9 cellular contexts compared by ENCODE assay signal in the genomic region with DNA sequence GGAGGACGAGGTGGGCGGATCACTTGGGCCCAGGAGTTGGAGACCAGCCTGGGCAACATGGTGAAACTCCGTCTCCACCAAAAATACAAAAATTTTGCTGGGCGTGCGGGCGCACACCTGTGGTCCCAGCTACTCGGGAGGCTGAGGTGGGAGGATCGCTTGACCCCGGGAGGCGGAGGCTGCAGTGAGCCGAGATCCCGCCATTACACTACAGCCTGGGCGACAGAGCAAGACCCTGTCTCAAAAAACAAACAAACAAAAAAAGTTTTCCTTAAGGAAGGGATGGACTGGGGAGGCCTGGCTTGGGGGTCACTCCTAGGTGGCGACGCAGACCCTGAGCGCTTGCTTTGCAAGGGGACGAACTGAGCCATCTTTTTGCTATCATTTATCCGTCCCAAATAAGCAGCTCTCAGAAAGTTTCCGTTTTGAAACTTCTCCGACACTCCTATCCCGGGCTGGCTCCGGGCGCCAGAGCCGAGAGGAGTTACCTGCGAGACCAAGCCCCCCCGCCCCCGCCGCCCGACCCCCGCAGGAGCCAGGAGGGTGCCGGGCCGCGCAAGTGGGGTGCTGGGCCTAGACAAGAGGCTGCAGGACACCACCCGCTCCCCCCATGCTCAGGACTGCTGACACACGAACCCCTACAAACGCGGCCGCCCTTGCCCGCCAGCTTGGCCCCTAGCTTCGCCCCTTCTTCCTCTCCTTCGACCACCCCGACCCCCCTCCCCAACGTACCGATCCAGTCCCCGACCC. TPM values are rescaled to one million over a fixed set of nuclear protein-coding genes. Genes with fewer than 3 reads are reported as not detected.
DNase-seq lines count a peak whose midpoint lies in the region; ATAC-seq, FAIRE-seq and TF ChIP-seq lines count a peak whose summit lies in the region.
"Had no signal": no experiment of that assay in that cellular context is flagged by ENCODE, and none has a peak within 500 bp of the region (broad histone marks: within the 10 kb centered on the region; RNA-seq: fewer than 3 reads in every experiment).

No MANE protein-coding gene starts in this region.

- H3K27ac ChIP-seq in H1 (ENCODE audit: low read depth, low read length) (no peak overlapping the region), mucosa of rectum (ENCODE audit: low read depth in 2 of 2, low read length in 2 of 2) (peak overlapping the region in 1 of 2 donors; percentile 52), transverse colon (peak overlapping the region; percentile 57 to 85 (median 76))

- no peak overlapping the region for H2BK5ac ChIP-seq in H1 (ENCODE audit: low read depth, low read length)

- H2BK15ac ChIP-seq in H1 (ENCODE audit: low read length): no peak overlapping the region

- H4K5ac ChIP-seq in H1 (ENCODE audit: insufficient read length, low read depth, low read length): no peak overlapping the region

- in situ Hi-C loops in transverse colon (cut with MboI; ENCODE audit: low pct_ligation_motif_present in 1 of 4, low pct_unique_long_range_greater_than_20kb in 1 of 4, low sequenced_read_pairs in 3 of 4): no loop called here

- H3K23ac ChIP-seq in H1 (ENCODE audit: insufficient read length): no peak overlapping the region

- no peak overlapping the region for H3K4ac ChIP-seq in H1 (replicated peaks; ENCODE audit: insufficient read length, low read depth, low read length)

- no peak for DNase-seq in activated CD4-positive, alpha-beta T cell treated with anti-CD3 and anti-CD28 coated beads, Interleukin-2, amount 10 ng/mL, durations not matched to agents 7 days and 5 days
- DNase-seq in activated CD4-positive, alpha-beta T cell treated with anti-CD3 and anti-CD28 coated beads for 4 hours: no peak
- DNase-seq in H1 (ENCODE audit: low read depth in 1 of 2, low spot score in 2 of 2) (no peak), transverse colon (no peak), NCI-H2029 (lab: John Stamatoyannopoulos, UW) (no peak), NCI-H1048 (lab: John Stamatoyannopoulos, UW) (no peak)

- H3K27me3 ChIP-seq in H1 (replicated peaks in 1 of 4; ENCODE audit: control insufficient read depth in 3 of 4, extremely low read depth in 1 of 4, insufficient read depth in 3 of 4, low read length in 3 of 4): peaks cover 0 to 18% (median 17%) of the 10 kb centered on the region in 4 experiments; a peak in 6 of 7 replicates
- H3K27me3 ChIP-seq in mucosa of rectum (ENCODE audit: control insufficient read depth in 2 of 2, insufficient read depth in 2 of 2, low read length in 2 of 2): no peaks in the 10 kb centered on the region
- H3K27me3 ChIP-seq in transverse colon: peaks cover 11% of the 10 kb centered on the region

- no peak overlapping the region for H3K27ac Mint-ChIP-seq in activated CD4-positive, alpha-beta T cell treated with anti-CD3 and anti-CD28 coated beads, Interleukin-2, amount 10 ng/mL, durations not matched to agents 7 days and 5 days

- H3K9me3 ChIP-seq in H1 (ENCODE audit: insufficient read depth in 2 of 2, low read depth in 1 of 2, low read length in 1 of 2): peaks cover 0 to 2% of the 10 kb centered on the region in 2 experiments; a peak in 1 of 4 replicates
- no peaks in the 10 kb centered on the region for H3K9me3 ChIP-seq in mucosa of rectum (ENCODE audit: control insufficient read depth in 2 of 2, low read length in 2 of 2)
- no peaks in the 10 kb centered on the region for H3K9me3 ChIP-seq in transverse colon

- POLR2A ChIA-PET in activated CD4-positive, alpha-beta T cell treated with anti-CD3 and anti-CD28 coated beads, Interleukin-2, amount 10 ng/mL, durations not matched to agents 7 days and 5 days (lab: Charles Lee): no interaction called here
- POLR2A ChIA-PET in H1 (lab: Charles Lee; ENCODE audit: partially characterized antibody): interaction anchor here (1.0 to 1.6 kb wide), 2 partner anchors 10 to 775 kb away, joined by 3 to 4 read pairs; a partner anchor contains a TSS

- H3K4me3 Mint-ChIP-seq in activated CD4-positive, alpha-beta T cell treated with anti-CD3 and anti-CD28 coated beads, Interleukin-2, amount 10 ng/mL, durations not matched to agents 7 days and 5 days: peak overlapping the region; percentile 47

- peaks cover 7% of the 10 kb centered on the region for H3K4me1 Mint-ChIP-seq in activated CD4-positive, alpha-beta T cell treated with anti-CD3 and anti-CD28 coated beads, Interleukin-2, amount 10 ng/mL, durations not matched to agents 7 days and 5 days

- H3K18ac ChIP-seq in H1 (ENCODE audit: extremely low read depth, low read length): no peak overlapping the region

- no peak overlapping the region for H2AK5ac ChIP-seq in H1 (ENCODE audit: low read depth, low read length)

- no peak overlapping the region for H2BK20ac ChIP-seq in H1 (ENCODE audit: low read length)

- no peaks in the 10 kb centered on the region for H3K79me2 ChIP-seq in H1 (ENCODE audit: control insufficient read depth in 1 of 2, insufficient read depth in 2 of 2, low read length in 2 of 2)

- TF ChIP-seq EP300 in H1 (IDR thresholded peaks at IDR 0.05; ENCODE audit: borderline replicate concordance in 1 of 2, low read depth in 2 of 2, low read length in 2 of 2) (no peak), transverse colon (IDR thresholded peaks at IDR 0.05; ENCODE audit: low read depth) (no peak)

- H3K9ac ChIP-seq in H1 (replicated peaks in 1 of 4; ENCODE audit: extremely low read depth in 1 of 4, low read depth in 3 of 4, low read length in 3 of 4) (no peak overlapping the region), mucosa of rectum (ENCODE audit: low read depth in 1 of 2, low read length in 2 of 2) (peak overlapping the region in 1 of 2 donors; percentile 60)

- TF ChIP-seq RAD21 in H1 (IDR thresholded peaks at IDR 0.05 in 1 of 2, conservative IDR thresholded peaks at IDR 0.05 in 1 of 2; ENCODE audit: low read depth in 2 of 2, low read length in 2 of 2): no peak

- H2BK120ac ChIP-seq in H1 (replicated peaks; ENCODE audit: low read depth, low read length): no peak overlapping the region

- H3K36me3 Mint-ChIP-seq in activated CD4-positive, alpha-beta T cell treated with anti-CD3 and anti-CD28 coated beads, Interleukin-2, amount 10 ng/mL, durations not matched to agents 7 days and 5 days (ENCODE audit: low read depth): no peaks in the 10 kb centered on the region

- H2AFZ ChIP-seq in H1 (ENCODE audit: low read length): 0 out of 2 replicates have a peak overlapping the region, but pooled peaks have one; percentile 88

- H3K4me1 ChIP-seq in H1 (replicated peaks in 1 of 4; ENCODE audit: control insufficient read depth in 3 of 4, insufficient read depth in 4 of 4, low read length in 3 of 4) (peaks cover 4 to 10% (median 7%) of the 10 kb centered on the region in 4 experiments; a peak in 6 of 7 replicates), mucosa of rectum (ENCODE audit: control insufficient read depth in 2 of 2, insufficient read depth in 2 of 2, low read length in 2 of 2) (peaks cover 6 to 11% of the 10 kb centered on the region in 2 donors), transverse colon (peaks cover 12 to 23% (median 18%) of the 10 kb centered on the region in 4 donors)

- peak overlapping the region; percentile 72 to 94 for H3K4me2 ChIP-seq in H1 (ENCODE audit: insufficient read depth in 1 of 2, low read depth in 2 of 2, low read length in 2 of 2)

- H3K23me2 ChIP-seq in H1 (ENCODE audit: low read depth, low read length): peaks cover 11% of the 10 kb centered on the region; the same call in 1 of the 2 replicates

- intact Hi-C loops in transverse colon (cut with DNase I; ENCODE audit: low total_unique reads): no loop called here

- WGBS in H1 (ENCODE audit: extremely low coverage in 1 of 2, insufficient coverage in 1 of 2, insufficient read length in 1 of 2, insufficient replicate concordance in 2 of 2, low coverage in 1 of 2, low lambda C conversion rate in 2 of 2, missing lambda C conversion rate in 1 of 2), 2 experiments: 58% methylated on average over 27 of the region's 45 CpGs; no CpG with 5 or more reads in 1 of the 2 experiments
- WGBS in transverse colon (ENCODE audit: low coverage in 1 of 2), 2 donors: 33 to 81% methylated on average over 9 to 41 of the region's 45 CpGs

- H3K56ac ChIP-seq in H1 (replicated peaks; ENCODE audit: insufficient read length, low read depth, low read length): no peak overlapping the region

- H4K91ac ChIP-seq in H1 (replicated peaks; ENCODE audit: insufficient read length, low read length): no peak overlapping the region

- H4K8ac ChIP-seq in H1 (ENCODE audit: extremely low read depth, insufficient read depth, low read length): no peak overlapping the region; the same call in 1 of the 2 replicates

- CTCF ChIA-PET in activated CD4-positive, alpha-beta T cell treated with anti-CD3 and anti-CD28 coated beads, Interleukin-2, amount 10 ng/mL, durations not matched to agents 7 days and 5 days (lab: Charles Lee): no interaction called here
- CTCF ChIA-PET in H1 (lab: Charles Lee; ENCODE audit: partially characterized antibody): interaction anchor here (1.3 kb wide), 2 partner anchors 11 to 14 kb away, joined by 3 to 4 read pairs; no protein-coding TSS in a partner anchor

- TF ChIP-seq CTCF in H1 (IDR thresholded peaks at IDR 0.05; ENCODE audit: control extremely low read depth in 1 of 3, insufficient read depth in 1 of 3, low read depth in 1 of 3, low read length in 3 of 3): no peak
- TF ChIP-seq CTCF in transverse colon (IDR thresholded peaks at IDR 0.05): no peak

- H2BK12ac ChIP-seq in H1 (ENCODE audit: low read depth, low read length): no peak overlapping the region; the same call in 1 of the 2 replicates

- FAIRE-seq in H1 (lab: Jason Lieb, UNC): no peak
- FAIRE-seq: islet of Langerhans had no signal

- peak overlapping the region; percentile 33 to 78 (median 62) for H3K4me3 ChIP-seq in H1 (ENCODE audit: extremely low read depth in 1 of 4, insufficient read depth in 2 of 4, low read depth in 3 of 4, low read length in 4 of 4)
- H3K4me3 ChIP-seq in mucosa of rectum (ENCODE audit: low read length in 2 of 2): peak overlapping the region; percentile 82 to 84
- peak overlapping the region; percentile 55 to 94 (median 83) for H3K4me3 ChIP-seq in transverse colon

- no peaks in the 10 kb centered on the region for H3K9me3 Mint-ChIP-seq in activated CD4-positive, alpha-beta T cell treated with anti-CD3 and anti-CD28 coated beads, Interleukin-2, amount 10 ng/mL, durations not matched to agents 7 days and 5 days

- no peak for TF ChIP-seq POLR2A in H1 (IDR thresholded peaks at IDR 0.05; ENCODE audit: control extremely low read depth in 1 of 2, low read depth in 2 of 2, low read length in 2 of 2)
- TF ChIP-seq POLR2A in transverse colon (IDR thresholded peaks at IDR 0.05): no peak

- H3K36me3 ChIP-seq in H1 (ENCODE audit: control insufficient read depth in 2 of 4, insufficient read depth in 4 of 4, low read length in 3 of 4) (peaks cover 0 to 5% (median 0%) of the 10 kb centered on the region in 4 experiments; a peak in 1 of 8 replicates), mucosa of rectum (ENCODE audit: control insufficient read depth in 2 of 2, insufficient read depth in 2 of 2, low read length in 2 of 2) (no peaks in the 10 kb centered on the region), transverse colon (no peaks in the 10 kb centered on the region)

- no peaks in the 10 kb centered on the region for H4K20me1 ChIP-seq in H1 (replicated peaks in 1 of 2; ENCODE audit: control insufficient read depth in 1 of 2, insufficient read depth in 2 of 2, low read length in 2 of 2)

- no peak overlapping the region for H3K14ac ChIP-seq in H1 (ENCODE audit: insufficient read length)

- no peak for ATAC-seq in GM18868 (IDR thresholded peaks at IDR 0.05; ENCODE audit: unreplicated experiment)

- peaks cover 41% of the 10 kb centered on the region for H3K27me3 Mint-ChIP-seq in activated CD4-positive, alpha-beta T cell treated with anti-CD3 and anti-CD28 coated beads, Interleukin-2, amount 10 ng/mL, durations not matched to agents 7 days and 5 days

- H3K79me1 ChIP-seq in H1 (ENCODE audit: low read depth, low read length): no peaks in the 10 kb centered on the region

RNA-seq across cellular contexts. Expression of a gene that starts 0.7 kb away (rescaled TPM):
- total RNA-seq in activated CD4-positive, alpha-beta T cell treated with anti-CD3 and anti-CD28 coated beads, Interleukin-2, amount 10 ng/mL, durations not matched to agents 7 days and 5 days: not detected
- 1.5 and 2.2 TPM in 2 replicates for total RNA-seq in H1 (2021; fragmentation: NEBNext Ultra II Directional; extraction: Animal tissue kit (Norgen Biotek cat#: 25700))
- polyA plus RNA-seq in H1 (2011; rRNA removed): 0.39 and 0.65 TPM in 2 replicates
- 0.80 TPM for polyA plus RNA-seq in H1 (2011; cell fraction: cytosol; rRNA removed)
- 1.3 TPM for polyA plus RNA-seq in H1 (2011; cell fraction: nucleus; rRNA removed)
- polyA plus RNA-seq in H1 (2012, experiment 1 of 2): 0.85 to 1.3 TPM (median 1.0 TPM) in 4 replicates
- polyA plus RNA-seq in H1 (2012, experiment 2 of 2): 0.16 TPM
- 0.79 TPM for polyA plus RNA-seq in H1 (2013, experiment 1 of 2)
- 0.88 TPM for polyA plus RNA-seq in H1 (2013, experiment 2 of 2)
- 1.9 and 2.8 TPM in 2 replicates for polyA minus RNA-seq in H1 (2011; rRNA and poly(A)+ RNA removed)
- 0.73 TPM for polyA minus RNA-seq in H1 (2011; cell fraction: cytosol; rRNA and poly(A)+ RNA removed)
- polyA minus RNA-seq in H1 (2011; cell fraction: nucleus; rRNA and poly(A)+ RNA removed): 4.5 TPM
- 10 to 100 TPM in 3 of 4 donors, 1 to 10 TPM in 1; 1.4 to 18.2 (median 14.6) TPM for total RNA-seq in transverse colon
